In genomic region chr18:70280007-70280925, GRCh38 we compare ENCODE assay signal across 1 cellular context.
TF ChIP-seq lines count a peak whose summit lies in the region.

No MANE protein-coding gene starts in this region.

TF ChIP-seq in HCT116, 20 proteins besides CTCF, POLR2A, EP300 and RAD21 (continued from another document):
- TF ChIP-seq, protein P1, sequence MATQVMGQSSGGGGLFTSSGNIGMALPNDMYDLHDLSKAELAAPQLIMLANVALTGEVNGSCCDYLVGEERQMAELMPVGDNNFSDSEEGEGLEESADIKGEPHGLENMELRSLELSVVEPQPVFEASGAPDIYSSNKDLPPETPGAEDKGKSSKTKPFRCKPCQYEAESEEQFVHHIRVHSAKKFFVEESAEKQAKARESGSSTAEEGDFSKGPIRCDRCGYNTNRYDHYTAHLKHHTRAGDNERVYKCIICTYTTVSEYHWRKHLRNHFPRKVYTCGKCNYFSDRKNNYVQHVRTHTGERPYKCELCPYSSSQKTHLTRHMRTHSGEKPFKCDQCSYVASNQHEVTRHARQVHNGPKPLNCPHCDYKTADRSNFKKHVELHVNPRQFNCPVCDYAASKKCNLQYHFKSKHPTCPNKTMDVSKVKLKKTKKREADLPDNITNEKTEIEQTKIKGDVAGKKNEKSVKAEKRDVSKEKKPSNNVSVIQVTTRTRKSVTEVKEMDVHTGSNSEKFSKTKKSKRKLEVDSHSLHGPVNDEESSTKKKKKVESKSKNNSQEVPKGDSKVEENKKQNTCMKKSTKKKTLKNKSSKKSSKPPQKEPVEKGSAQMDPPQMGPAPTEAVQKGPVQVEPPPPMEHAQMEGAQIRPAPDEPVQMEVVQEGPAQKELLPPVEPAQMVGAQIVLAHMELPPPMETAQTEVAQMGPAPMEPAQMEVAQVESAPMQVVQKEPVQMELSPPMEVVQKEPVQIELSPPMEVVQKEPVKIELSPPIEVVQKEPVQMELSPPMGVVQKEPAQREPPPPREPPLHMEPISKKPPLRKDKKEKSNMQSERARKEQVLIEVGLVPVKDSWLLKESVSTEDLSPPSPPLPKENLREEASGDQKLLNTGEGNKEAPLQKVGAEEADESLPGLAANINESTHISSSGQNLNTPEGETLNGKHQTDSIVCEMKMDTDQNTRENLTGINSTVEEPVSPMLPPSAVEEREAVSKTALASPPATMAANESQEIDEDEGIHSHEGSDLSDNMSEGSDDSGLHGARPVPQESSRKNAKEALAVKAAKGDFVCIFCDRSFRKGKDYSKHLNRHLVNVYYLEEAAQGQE (IDR thresholded peaks at IDR 0.05; ENCODE audit: low read depth) = no peak
- TF ChIP-seq POLR2AphosphoS5 (IDR thresholded peaks at IDR 0.05; ENCODE audit: low read depth, low read length) (peak; percentile 62), CBX3 (IDR thresholded peaks at IDR 0.05; ENCODE audit: low read depth) (no peak)
TF ChIP-seq in HCT116: peak in this region for 2.
